14 cellular contexts compared by ENCODE assay signal in the genomic region with DNA sequence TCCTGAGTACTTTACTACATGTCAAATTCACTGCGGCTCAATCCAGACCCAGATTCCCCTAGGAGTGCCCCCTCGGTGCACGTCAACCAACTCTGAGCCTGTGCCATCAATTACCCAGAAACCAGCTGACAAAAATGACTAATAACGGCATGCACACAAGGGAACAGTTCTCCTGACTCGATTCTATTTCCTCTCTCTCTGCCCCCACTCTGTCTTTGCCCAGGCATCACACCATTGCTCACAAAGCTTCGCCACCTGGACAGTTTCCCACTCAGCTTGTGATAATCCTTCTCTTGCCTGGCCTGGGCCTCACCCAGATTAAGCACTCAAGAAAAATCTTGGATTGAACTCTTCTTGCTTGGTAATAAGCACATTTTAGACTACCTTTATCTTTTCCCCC.
DNase-seq lines count a peak whose midpoint lies in the region; ATAC-seq, FAIRE-seq and TF ChIP-seq lines count a peak whose summit lies in the region.
"Had no signal": no experiment of that assay in that cellular context is flagged by ENCODE, and none has a peak within 500 bp of the region (broad histone marks: within the 10 kb centered on the region; RNA-seq: fewer than 3 reads in every experiment).

No MANE protein-coding gene starts in this region.

- in situ Hi-C loops in G401 (cut with HindIII; ENCODE audit: low sequenced_read_pairs) (no loop called here), gastrocnemius medialis (cut with MboI; ENCODE audit: low sequenced_read_pairs in 4 of 4) (loop anchor here in 3 of 4 donors (5.0 to 25.0 kb wide), 4 partner anchors 292 to 500 kb away; no protein-coding TSS in a partner anchor)

- TF ChIP-seq CTCF in chondrocyte (IDR thresholded peaks at IDR 0.05) (no peak), pancreas (IDR thresholded peaks at IDR 0.05) (no peak), gastrocnemius medialis (IDR thresholded peaks at IDR 0.05 in 4 of 5, conservative IDR thresholded peaks at IDR 0.05 in 1 of 5) (no peak)

- peak; percentile 79 to 85 (median 80) for ATAC-seq in pancreas
- ATAC-seq in gastrocnemius medialis, result no peak
- ATAC-seq in GM19452 (IDR thresholded peaks at IDR 0.05; ENCODE audit: unreplicated experiment), result no peak
- ATAC-seq: HCT116, T-helper 17 cell had no signal

- H3K27me3 ChIP-seq in pancreas (no peaks in the 10 kb centered on the region), gastrocnemius medialis (no peaks in the 10 kb centered on the region)

- no peak for TF ChIP-seq POLR2A in gastrocnemius medialis (IDR thresholded peaks at IDR 0.05)

- H3K27me3 Mint-ChIP-seq in chondrocyte (ENCODE audit: low read depth), result no peaks in the 10 kb centered on the region

- H3K9me3 Mint-ChIP-seq in chondrocyte (ENCODE audit: low read depth), result no peaks in the 10 kb centered on the region

- H3K36me3 Mint-ChIP-seq in chondrocyte (ENCODE audit: low read depth), result no peaks in the 10 kb centered on the region
- H3K36me3 Mint-ChIP-seq: activated naive CD8-positive, alpha-beta T cell had no signal

- peak overlapping the region in 2 of 4 donors; percentile 9 to 39 for H3K27ac ChIP-seq in pancreas
- no peak overlapping the region for H3K27ac ChIP-seq in gastrocnemius medialis
- H3K27ac ChIP-seq: left ventricle myocardium inferior had no signal

- no peak overlapping the region for H3K4me3 ChIP-seq in pancreas
- H3K4me3 ChIP-seq in gastrocnemius medialis, result no peak overlapping the region
- H3K4me3 ChIP-seq: left ventricle myocardium inferior had no signal

- H3K4me3 Mint-ChIP-seq in chondrocyte (ENCODE audit: unreplicated experiment), result no peak overlapping the region
- H3K4me3 Mint-ChIP-seq: activated naive CD8-positive, alpha-beta T cell; T-helper 17 cell had no signal

- intact Hi-C loops in pancreas (cut with DNase I), result loop anchor here in 2 of 3 donors (5.0 to 10.0 kb wide), 2 partner anchors 295 to 332 kb away; no protein-coding TSS in a partner anchor
- intact Hi-C loops in gastrocnemius medialis (cut with DNase I; ENCODE audit: low total_unique reads), result loop anchor here (10.0 kb wide), 1 partner anchor 192 kb away; no protein-coding TSS in a partner anchor

- FAIRE-seq in pancreas (lab: Jason Lieb, UNC), result no peak

- H3K9me3 ChIP-seq in pancreas (no peaks in the 10 kb centered on the region), gastrocnemius medialis (no peaks in the 10 kb centered on the region)
- H3K9me3 ChIP-seq: left ventricle myocardium inferior had no signal

- peaks cover 46% of the 10 kb centered on the region for H3K4me1 Mint-ChIP-seq in chondrocyte (ENCODE audit: low read depth)

- WGBS in pancreas, 2 donors, result 15 to 17% methylated on average over 6 of the region's 6 CpGs

- H3K36me3 ChIP-seq in pancreas (no peaks in the 10 kb centered on the region), gastrocnemius medialis (no peaks in the 10 kb centered on the region)
- H3K36me3 ChIP-seq: left ventricle myocardium inferior had no signal

- peaks cover 7 to 11% (median 11%) of the 10 kb centered on the region in 3 donors for H3K4me1 ChIP-seq in pancreas
- H3K4me1 ChIP-seq in gastrocnemius medialis, result peaks cover 0 to 5% of the 10 kb centered on the region in 2 donors
- H3K4me1 ChIP-seq: left ventricle myocardium inferior had no signal

- peak overlapping the region; percentile 32 for H3K27ac Mint-ChIP-seq in chondrocyte (ENCODE audit: unreplicated experiment)
- H3K27ac Mint-ChIP-seq: activated naive CD8-positive, alpha-beta T cell; T-helper 17 cell had no signal

- DNase-seq in G401 (ENCODE audit: low spot score), result peak; percentile 85
- peak; percentile 35 for DNase-seq in NCI-H446 treated with DMSO at 0.1 percent for 48 hours (lab: John Stamatoyannopoulos, UW)
- no peak for DNase-seq in chondrocyte (ENCODE audit: low spot score)
- DNase-seq in pancreas, result peak in 4 of 6 donors; percentile 70 to 84 (median 76)
- no peak for DNase-seq in GM19238 (ENCODE audit: insufficient read length, low spot score)
- no peak for DNase-seq in ureter (ENCODE audit: low spot score)
- DNase-seq in gastrocnemius medialis, result no peak
- DNase-seq: left ventricle myocardium inferior; NCI-H187; stimulated activated naive CD4-positive, alpha-beta T cell treated with Interleukin-2 at 50 U/mL for 16 hours; T-helper 17 cell had no signal

Comparison
In these comparisons a context has a peak if more than half of its experiments do, and no peak if none do; other contexts are left out.
1. DNase-seq: peak in G401 (single experiment), NCI-H446 treated with DMSO at 0.1 percent for 48 hours (single experiment) and pancreas (4 of 6); none in chondrocyte (single experiment), GM19238 (single experiment), ureter (single experiment) and gastrocnemius medialis (0 of 2).
2. ATAC-seq: peak in pancreas (4 of 4); none in gastrocnemius medialis (0 of 2) and GM19452 (single experiment).